Comparison of ENCODE assay signal across 1 cellular context in genomic region chr5:110376281-110376916, GRCh38.
TF ChIP-seq lines count a peak whose summit lies in the region.

No MANE protein-coding gene starts in this region.

TF ChIP-seq in HepG2, 621 proteins besides CTCF, POLR2A, EP300 and RAD21 (continued from another document):
- TF ChIP-seq HNF1A (IDR thresholded peaks at IDR 0.05; ENCODE audit: low read depth): no peak
- no peak for TF ChIP-seq HNF1A (CRISPR knock-in tag; IDR thresholded peaks at IDR 0.05; ENCODE audit: borderline replicate concordance)
- TF ChIP-seq ZFP41 (CRISPR knock-in tag; IDR thresholded peaks at IDR 0.05; ENCODE audit: borderline replicate concordance): no peak
- TF ChIP-seq GTF3A (CRISPR knock-in tag; conservative IDR thresholded peaks at IDR 0.05): no peak
- TF ChIP-seq ISX (CRISPR knock-in tag; conservative IDR thresholded peaks at IDR 0.05): no peak
- TF ChIP-seq MIXL1 (CRISPR knock-in tag; IDR thresholded peaks at IDR 0.05): no peak
TF ChIP-seq in HepG2: peak in this region for 0.
